25 cellular contexts compared by ENCODE assay signal in genomic region chr7:41742619-41743018, GRCh38. TPM values are rescaled to one million over a fixed set of nuclear protein-coding genes. Genes with fewer than 3 reads are reported as not detected.
"Had no signal": no experiment of that assay in that cellular context is flagged by ENCODE, and none has a peak within 500 bp of the region (broad histone marks: within the 10 kb centered on the region; RNA-seq: fewer than 3 reads in every experiment).

No MANE protein-coding gene starts in this region.

- H3K27ac ChIP-seq: neural progenitor cell, ovary, parathyroid adenoma, psoas muscle, right lobe of liver, sigmoid colon, spleen, stomach, thoracic aorta, thyroid gland, tibial nerve, uterus had no signal

- ATAC-seq: naive thymus-derived CD4-positive, alpha-beta T cell; natural killer cell; psoas muscle; right cardiac atrium; right lobe of liver; stimulated activated memory B cell treated with anti-CD40 and anti-IgM and Interleukin-4, amounts not matched to agents 10 μg/mL and 1 μg/mL and 100 μg/mL, for 72 hours had no signal

- H3K9ac ChIP-seq: neural progenitor cell, parathyroid adenoma had no signal

- H3K79me2 ChIP-seq: parathyroid adenoma had no signal

- H3K27me3 ChIP-seq: neural progenitor cell, ovary, right lobe of liver, sigmoid colon, spleen, stomach, thyroid gland, tibial nerve, uterus had no signal

- H3K4me1 ChIP-seq: neural progenitor cell, parathyroid adenoma, psoas muscle, right lobe of liver, sigmoid colon, spleen, stomach, thyroid gland, tibial nerve, uterus had no signal

- H3K4me2 ChIP-seq: neural progenitor cell, smooth muscle cell had no signal

- H2AFZ ChIP-seq: neural progenitor cell, parathyroid adenoma had no signal

- H3K36me3 ChIP-seq: neural progenitor cell, ovary, right lobe of liver, sigmoid colon, spleen, stomach, thoracic aorta, thyroid gland, tibial nerve, uterus had no signal

- DNase-seq: naive thymus-derived CD4-positive, alpha-beta T cell; natural killer cell; occipital lobe; ovary; posterior cingulate gyrus; psoas muscle; right cardiac atrium; right lobe of liver; sigmoid colon; spleen; stimulated activated CD4-positive, alpha-beta T cell treated with anti-CD3 and anti-CD28 coated beads, Interleukin-12 subunit alpha, Interleukin-12 subunit beta, amount 100 ng/mL, for 4 hours; stimulated activated CD4-positive, alpha-beta T cell treated with anti-CD3 and anti-CD28 coated beads, Interleukin-1b, Interleukin-23, amount 100 ng/mL, for 48 hours; stimulated activated CD4-positive, alpha-beta T cell treated with anti-CD3 and anti-CD28 coated beads, Interleukin-4, amount 100 ng/mL, for 1 hour; stimulated activated CD4-positive, alpha-beta T cell treated with anti-CD3 and anti-CD28 coated beads, Interleukin-4, amount 100 ng/mL, for 4 hours; stimulated activated CD8-positive, alpha-beta memory T cell treated with anti-CD3 and anti-CD28 coated beads, Interleukin-4, amount 100 ng/mL, for 48 hours; stimulated activated naive CD4-positive, alpha-beta T cell treated with Interleukin-2 at 50 U/mL for 16 hours; stomach; thyroid gland; uterus had no signal

- H3K4me3 ChIP-seq: neural progenitor cell, ovary, psoas muscle, right lobe of liver, sigmoid colon, smooth muscle cell, spleen, stomach, thoracic aorta, thyroid gland, tibial nerve, uterus had no signal

- H3K9me3 ChIP-seq: psoas muscle, right lobe of liver, thyroid gland, uterus had no signal

RNA-seq across cellular contexts. Expression of gene INHBA, which starts 39.7 kb away (rescaled TPM):
- polyA plus RNA-seq: naive thymus-derived CD4-positive, alpha-beta T cell had no signal
